8 cellular contexts compared by ENCODE assay signal in the genomic region with DNA sequence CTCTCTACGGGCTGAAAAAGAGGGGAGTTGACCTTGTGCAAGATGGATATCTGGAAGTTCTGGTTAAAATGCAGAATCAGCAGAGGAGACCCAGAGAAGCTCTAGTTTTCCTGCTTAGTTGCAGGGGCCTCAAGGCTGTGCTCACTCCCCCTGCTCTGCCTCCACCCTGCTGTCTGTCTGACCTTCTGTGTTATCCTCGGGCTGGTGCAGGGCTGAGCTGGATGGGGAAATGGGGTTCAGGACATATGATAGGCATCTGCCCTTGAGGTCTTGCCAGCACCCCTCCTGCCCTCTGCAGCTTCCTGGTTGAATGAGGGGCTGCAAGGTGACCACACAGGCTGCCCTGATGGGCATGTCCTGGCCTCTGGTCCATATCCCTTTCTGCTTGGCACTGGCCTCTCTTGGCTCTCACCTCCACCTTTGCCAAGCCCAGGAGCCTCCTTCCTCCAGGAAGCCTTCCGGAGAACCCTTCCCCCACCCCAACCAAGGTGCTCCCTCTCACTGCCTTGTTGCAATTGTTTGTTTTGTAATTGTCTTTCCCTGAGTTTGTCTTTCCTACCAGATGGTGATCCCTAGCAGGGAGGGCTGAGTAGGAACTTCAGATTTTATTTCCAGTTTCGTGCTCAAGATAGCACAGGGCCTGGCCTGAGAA. TPM values are rescaled to one million over a fixed set of nuclear protein-coding genes. Genes with fewer than 3 reads are reported as not detected.
A peak's percentile ranks its signal among the peaks of the same experiment; 100 is the strongest.
DNase-seq lines count a peak whose midpoint lies in the region; ATAC-seq lines count a peak whose summit lies in the region.

No MANE protein-coding gene starts in this region.

- no peaks in the 10 kb centered on the region for H3K9me3 ChIP-seq in stomach smooth muscle (ENCODE audit: control insufficient read depth in 2 of 2, low read length in 2 of 2)

- H3K27me3 Mint-ChIP-seq in immature natural killer cell (ENCODE audit: low read depth in 3 of 3): peaks cover 2 to 5% (median 5%) of the 10 kb centered on the region in 3 donors

- H3K27me3 ChIP-seq in stomach smooth muscle (ENCODE audit: control insufficient read depth in 1 of 2, insufficient read depth in 2 of 2, low read length in 2 of 2): no peaks in the 10 kb centered on the region

- no peaks in the 10 kb centered on the region for H3K9me3 Mint-ChIP-seq in activated naive CD4-positive, alpha-beta T cell treated with anti-CD3 and anti-CD28 coated beads, Interleukin-2, amount 50 U/mL, for 72 hours
- no peaks in the 10 kb centered on the region for H3K9me3 Mint-ChIP-seq in immature natural killer cell

- H3K36me3 Mint-ChIP-seq in activated naive CD4-positive, alpha-beta T cell treated with anti-CD3 and anti-CD28 coated beads, Interleukin-2, amount 50 U/mL, for 72 hours: peaks cover 17 to 24% of the 10 kb centered on the region in 2 donors
- H3K36me3 Mint-ChIP-seq in immature natural killer cell: no peaks in the 10 kb centered on the region

- peak in 1 of 2 donors; percentile 10 for ATAC-seq in activated naive CD4-positive, alpha-beta T cell treated with anti-CD3 and anti-CD28 coated beads, Interleukin-2, amount 50 U/mL, for 72 hours

- peak overlapping the region; percentile 88 to 89 for H3K27ac Mint-ChIP-seq in activated naive CD4-positive, alpha-beta T cell treated with anti-CD3 and anti-CD28 coated beads, Interleukin-2, amount 50 U/mL, for 72 hours
- peak overlapping the region; percentile 82 to 96 (median 90) for H3K27ac Mint-ChIP-seq in immature natural killer cell

- H3K27ac ChIP-seq in stomach smooth muscle (ENCODE audit: low read length): peak overlapping the region; percentile 90

- DNase-seq in DMS53 (lab: John Stamatoyannopoulos, UW): peak; percentile 29
- DNase-seq in DMS53 treated with DMSO at 0.1 percent for 48 hours (lab: John Stamatoyannopoulos, UW; ENCODE audit: unreplicated experiment): no peak
- no peak for DNase-seq in activated naive CD4-positive, alpha-beta T cell treated with anti-CD3 and anti-CD28 coated beads, Interleukin-2, amount 50 U/mL, for 72 hours (ENCODE audit: low spot score in 2 of 2)
- DNase-seq in immature natural killer cell: no peak
- no peak for DNase-seq in COR-L47 (lab: John Stamatoyannopoulos, UW)
- DNase-seq in NCI-H1048 (lab: John Stamatoyannopoulos, UW): no peak
- DNase-seq in GM19238 (ENCODE audit: insufficient read length, low spot score): no peak

- H3K4me3 Mint-ChIP-seq in immature natural killer cell: peak overlapping the region; percentile 85 to 94 (median 89)

- H3K36me3 ChIP-seq in stomach smooth muscle (ENCODE audit: control insufficient read depth in 2 of 2, insufficient read depth in 2 of 2, low read length in 2 of 2): no peaks in the 10 kb centered on the region

- peak overlapping the region; percentile 63 to 88 for H3K9ac ChIP-seq in stomach smooth muscle (ENCODE audit: low read length in 2 of 2)

- peak overlapping the region; percentile 69 to 84 for H3K4me3 ChIP-seq in stomach smooth muscle (ENCODE audit: low read length in 2 of 2)

- H3K4me1 ChIP-seq in stomach smooth muscle (ENCODE audit: control insufficient read depth, insufficient read depth, low read length): peaks cover 21% of the 10 kb centered on the region

- peaks cover 27 to 44% of the 10 kb centered on the region in 2 donors for H3K4me1 Mint-ChIP-seq in immature natural killer cell

RNA-seq across cellular contexts. Expression of gene TMEM268, which starts 1.3 kb away (rescaled TPM):
- total RNA-seq in activated naive CD4-positive, alpha-beta T cell treated with anti-CD3 and anti-CD28 coated beads, Interleukin-2, amount 50 U/mL, for 72 hours: 10 to 100 TPM; 20.4 to 31.4 TPM
- 10 to 100 TPM in 1 of 3 donors, 1 to 10 TPM in 2; 6.9 to 13.7 (median 7.7) TPM for polyA plus RNA-seq in immature natural killer cell

RNA-seq across cellular contexts. Expression of gene ATP6V1G1, which starts 24.8 kb away (rescaled TPM):
- total RNA-seq in activated naive CD4-positive, alpha-beta T cell treated with anti-CD3 and anti-CD28 coated beads, Interleukin-2, amount 50 U/mL, for 72 hours: 10 to 100 TPM; 37.4 to 37.8 TPM
- polyA plus RNA-seq in immature natural killer cell: 100 to 1,000 TPM; 190 to 321 (median 241) TPM

RNA-seq across cellular contexts. Expression of gene TEX53, which starts 45.2 kb away (rescaled TPM):
- not detected for total RNA-seq in activated naive CD4-positive, alpha-beta T cell treated with anti-CD3 and anti-CD28 coated beads, Interleukin-2, amount 50 U/mL, for 72 hours
- not detected for polyA plus RNA-seq in immature natural killer cell
